ENCODE assay signal across 2 cellular contexts in genomic region chr6:125951323-125951722, GRCh38.
TF ChIP-seq lines count a peak whose summit lies in the region.

No MANE protein-coding gene starts in this region.

TF ChIP-seq in A549, 52 proteins besides CTCF, POLR2A, EP300 and RAD21:
- TF ChIP-seq USF2 (IDR thresholded peaks at IDR 0.05) (no peak), CBX2 (IDR thresholded peaks at IDR 0.05; ENCODE audit: borderline replicate concordance, low read depth) (no peak), HES2 (IDR thresholded peaks at IDR 0.05) (no peak), GATA3 (IDR thresholded peaks at IDR 0.05; ENCODE audit: borderline replicate concordance) (no peak), ELK1 (IDR thresholded peaks at IDR 0.05; ENCODE audit: low read depth, low read length) (no peak), KDM5A (IDR thresholded peaks at IDR 0.05) (no peak), HOXB13 (CRISPR knock-in tag; IDR thresholded peaks at IDR 0.05; ENCODE audit: low read depth) (no peak), RFX5 (IDR thresholded peaks at IDR 0.05) (no peak), HMGXB4 (CRISPR knock-in tag; IDR thresholded peaks at IDR 0.05; ENCODE audit: borderline replicate concordance) (no peak), BHLHE40 (IDR thresholded peaks at IDR 0.05; ENCODE audit: low read depth, low read length) (no peak), PBX3 (IDR thresholded peaks at IDR 0.05) (no peak), NFE2L2 (conservative IDR thresholded peaks at IDR 0.05; ENCODE audit: low read length) (no peak), POLR2AphosphoS2 (conservative IDR thresholded peaks at IDR 0.05; ENCODE audit: low read length) (no peak), ESRRA (IDR thresholded peaks at IDR 0.05; ENCODE audit: borderline replicate concordance, low read length) (no peak), TP53 (CRISPR knock-in tag; IDR thresholded peaks at IDR 0.05) (no peak), FOXS1 (CRISPR knock-in tag; IDR thresholded peaks at IDR 0.05) (no peak), E2F6 (IDR thresholded peaks at IDR 0.05; ENCODE audit: borderline replicate concordance, low read depth) (no peak), SMC3 (IDR thresholded peaks at IDR 0.05) (no peak)
TF ChIP-seq in A549: peak in this region for 0.

TF ChIP-seq in H1, 55 proteins besides CTCF, POLR2A, EP300 and RAD21:
- TF ChIP-seq HDAC2 (IDR thresholded peaks at IDR 0.05; ENCODE audit: borderline replicate concordance in 1 of 2, low read depth in 2 of 2, low read length in 2 of 2) = no peak
- TF ChIP-seq TBP (IDR thresholded peaks at IDR 0.05; ENCODE audit: low read depth, low read length) = no peak
- no peak for TF ChIP-seq CHD1 (IDR thresholded peaks at IDR 0.05; ENCODE audit: low read depth, low read length)
